9 cellular contexts compared by ENCODE assay signal in genomic region chr1:156336242-156336641, GRCh38. TPM values are rescaled to one million over a fixed set of nuclear protein-coding genes. Genes with fewer than 3 reads are reported as not detected.
DNase-seq lines count a peak whose midpoint lies in the region; ATAC-seq and TF ChIP-seq lines count a peak whose summit lies in the region.
"Had no signal": no experiment of that assay in that cellular context is flagged by ENCODE, and none has a peak within 500 bp of the region (broad histone marks: within the 10 kb centered on the region; RNA-seq: fewer than 3 reads in every experiment).

No MANE protein-coding gene starts in this region.

- H3K79me2 ChIP-seq in osteoblast (ENCODE audit: insufficient read depth, low read length): peaks cover 42% of the 10 kb centered on the region

- peak overlapping the region; percentile 97 for H3K4me2 ChIP-seq in osteoblast (ENCODE audit: insufficient read depth, low read length)

- H3K4me3 ChIP-seq in choroid plexus epithelial cell (ENCODE audit: low read depth, low read length) (peak overlapping the region; percentile 9), osteoblast (ENCODE audit: insufficient read depth, low read length) (peak overlapping the region; percentile 97)

- peaks cover 16% of the 10 kb centered on the region for H3K4me1 ChIP-seq in osteoblast (ENCODE audit: insufficient read depth, low read length)

- H3K9me3 ChIP-seq in osteoblast (ENCODE audit: low read depth, low read length): no peaks in the 10 kb centered on the region
- H3K9me3 ChIP-seq: neutrophil had no signal

- peaks cover 51% of the 10 kb centered on the region for H3K36me3 ChIP-seq in osteoblast (ENCODE audit: insufficient read depth, low read length)

- ATAC-seq in HG02852 (IDR thresholded peaks at IDR 0.05; ENCODE audit: unreplicated experiment) (no peak), Right ventricle myocardium inferior (no peak)

- peaks cover 23% of the 10 kb centered on the region for H4K20me1 ChIP-seq in osteoblast (ENCODE audit: insufficient read depth, low read length)

- DNase-seq in DMS53 (lab: John Stamatoyannopoulos, UW): peak; percentile 19
- DNase-seq in DMS53 treated with DMSO at 0.1 percent for 48 hours (lab: John Stamatoyannopoulos, UW; ENCODE audit: unreplicated experiment): no peak
- DNase-seq in NCI-H69 (lab: John Stamatoyannopoulos, UW): peak; percentile 28
- peak; percentile 24 for DNase-seq in choroid plexus epithelial cell (ENCODE audit: low read depth)
- no peak for DNase-seq in osteoblast (ENCODE audit: insufficient read length, low spot score, missing footprints)
- DNase-seq in NCI-H748 treated with DMSO at 0.1 percent for 48 hours (lab: John Stamatoyannopoulos, UW): no peak
- no peak for DNase-seq in Right ventricle myocardium inferior (ENCODE audit: missing footprints)

- intact Hi-C loops in Right ventricle myocardium inferior (cut with DNase I): loop anchor here (5.0 kb wide), 1 partner anchor 54 kb away; the partner anchor contains the start of genes SMG5 and TMEM79

- H3K27me3 ChIP-seq in osteoblast (ENCODE audit: insufficient read depth, low read length): no peaks in the 10 kb centered on the region
- H3K27me3 ChIP-seq: neutrophil had no signal

- no peak overlapping the region for H2AFZ ChIP-seq in osteoblast (ENCODE audit: low read length)

- H3K27ac ChIP-seq in osteoblast (ENCODE audit: low read depth, low read length): no peak overlapping the region
- H3K27ac ChIP-seq: neutrophil had no signal

- TF ChIP-seq CTCF in choroid plexus epithelial cell (conservative IDR thresholded peaks at IDR 0.05; ENCODE audit: low read depth, low read length) (peak; percentile 41), osteoblast (IDR thresholded peaks at IDR 0.05; ENCODE audit: extremely low read depth, low read depth, low read length) (peak; percentile 29)

RNA-seq across cellular contexts. Expression of gene CCT3, which starts 1.9 kb away (rescaled TPM):
- total RNA-seq in osteoblast (258 and 276 TPM in 2 replicates), Right ventricle myocardium inferior (137 TPM)

RNA-seq across cellular contexts. Expression of gene TSACC, which starts 2.1 kb away (rescaled TPM):
- total RNA-seq in osteoblast: 0.36 TPM in 1 of 2 replicates, not detected in the other
- total RNA-seq in Right ventricle myocardium inferior: not detected

RNA-seq across cellular contexts. Expression of gene RHBG, which starts 32.8 kb away (rescaled TPM):
- total RNA-seq in osteoblast (not detected in 2 replicates), Right ventricle myocardium inferior (not detected)

RNA-seq across cellular contexts. Expression of gene VHLL, which starts 37.1 kb away (rescaled TPM):
- total RNA-seq in osteoblast (not detected in 2 replicates), Right ventricle myocardium inferior (not detected)

RNA-seq across cellular contexts. Expression of gene GLMP, which starts 40.8 kb away (rescaled TPM):
- 118 and 137 TPM in 2 replicates for total RNA-seq in osteoblast
- 16.4 TPM for total RNA-seq in Right ventricle myocardium inferior

Comparison
In these comparisons a context has a peak if more than half of its experiments do, and no peak if none do; other contexts are left out.
1. DNase-seq: peak in DMS53 (single experiment), NCI-H69 (single experiment) and choroid plexus epithelial cell (single experiment); none in DMS53 treated with DMSO at 0.1 percent for 48 hours (single experiment), osteoblast (single experiment), NCI-H748 treated with DMSO at 0.1 percent for 48 hours (single experiment) and Right ventricle myocardium inferior (single experiment).